8 cellular contexts compared by ENCODE assay signal in the genomic region with DNA sequence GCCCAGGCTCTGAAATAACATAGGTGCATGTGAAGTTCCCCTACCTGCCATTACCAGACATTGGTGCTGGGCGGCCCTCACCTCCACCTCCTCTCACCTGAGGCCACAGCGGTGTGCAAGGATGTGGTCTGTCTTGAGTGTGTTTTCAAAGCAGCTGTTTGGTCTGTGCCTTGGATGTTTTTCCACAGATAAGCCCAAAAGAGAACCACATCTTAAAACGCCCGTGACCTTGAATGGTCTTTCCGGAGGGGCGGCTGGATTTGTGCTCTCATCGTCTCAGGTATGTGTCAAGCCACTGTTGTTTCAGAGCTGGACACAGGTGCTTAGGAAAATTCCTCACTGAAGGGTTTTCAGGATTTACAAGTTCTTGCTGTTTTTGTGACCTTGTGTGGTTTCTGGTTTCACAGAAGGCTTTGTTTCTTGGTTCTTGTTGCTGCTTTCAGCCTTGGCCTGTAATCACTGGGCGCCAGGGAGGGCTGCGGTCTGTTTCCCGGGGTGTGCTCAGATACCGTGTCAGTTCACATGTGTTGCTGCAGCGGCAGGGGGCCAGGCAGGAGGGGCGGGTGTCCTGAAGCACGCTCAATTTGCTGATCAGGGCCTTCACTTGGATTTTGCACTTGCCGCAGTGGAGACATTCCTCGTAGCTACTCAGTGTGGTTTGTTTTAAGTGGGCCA.
DNase-seq lines count a peak whose midpoint lies in the region; ATAC-seq and TF ChIP-seq lines count a peak whose summit lies in the region.

No MANE protein-coding gene starts in this region.

- in situ Hi-C loops in astrocyte of the cerebellum (cut with HindIII; ENCODE audit: low sequenced_read_pairs): loop anchor here (10.0 to 25.0 kb wide), 2 partner anchors 278 to 436 kb away; no protein-coding TSS in a partner anchor

- ATAC-seq in GM19395 (IDR thresholded peaks at IDR 0.05; ENCODE audit: unreplicated experiment): peak; percentile 76

- TF ChIP-seq EP300 in Ishikawa (IDR thresholded peaks at IDR 0.05; ENCODE audit: borderline replicate concordance): peak; percentile 97

- TF ChIP-seq CTCF in AG10803 (conservative IDR thresholded peaks at IDR 0.05; ENCODE audit: low read length) (no peak), astrocyte of the cerebellum (IDR thresholded peaks at IDR 0.05; ENCODE audit: low read depth, low read length, missing control alignments) (no peak)

- DNase-seq in AG10803 (ENCODE audit: low read depth) (peak; percentile 85), astrocyte of the cerebellum (ENCODE audit: low read depth) (peak; percentile 92), myocyte (ENCODE audit: low read depth) (peak; percentile 44), amniotic stem cell (lab: John Stamatoyannopoulos, UW) (no peak), foreskin melanocyte (no peak), NCI-H1105 (lab: John Stamatoyannopoulos, UW) (no peak)

- H3K4me3 ChIP-seq in AG10803 (ENCODE audit: low read length): no peak overlapping the region
- no peak overlapping the region for H3K4me3 ChIP-seq in astrocyte of the cerebellum (ENCODE audit: low read depth, low read length)

- TF ChIP-seq RAD21 in Ishikawa (IDR thresholded peaks at IDR 0.05; ENCODE audit: low read depth): peak; percentile 33; the same call in 1 of the 2 replicates

TF ChIP-seq in Ishikawa, 13 proteins besides CTCF, POLR2A, EP300 and RAD21:
- TF ChIP-seq YY1 (IDR thresholded peaks at IDR 0.05; ENCODE audit: low read depth) (0 out of 2 replicates have a peak, but pooled peaks have one; percentile 38), USF1 (IDR thresholded peaks at IDR 0.05) (peak; percentile 47; the same call in 1 of the 2 replicates), ZBTB7A (IDR thresholded peaks at IDR 0.05; ENCODE audit: low read depth) (no peak), NFIC (IDR thresholded peaks at IDR 0.05) (peak; percentile 88), CEBPB (IDR thresholded peaks at IDR 0.05) (peak; percentile 60), EGR1 (IDR thresholded peaks at IDR 0.05) (no peak), CREB1 (IDR thresholded peaks at IDR 0.05; ENCODE audit: low read depth) (no peak), TCF12 (IDR thresholded peaks at IDR 0.05; ENCODE audit: low read depth) (peak; percentile 99), MAX (IDR thresholded peaks at IDR 0.05) (peak; percentile 83), TEAD4 (IDR thresholded peaks at IDR 0.05) (peak; percentile 94), FOXM1 (IDR thresholded peaks at IDR 0.05; ENCODE audit: borderline replicate concordance, low read depth) (peak; percentile 88), TAF1 (IDR thresholded peaks at IDR 0.05; ENCODE audit: low read depth) (no peak)
- TF ChIP-seq, protein P1, sequence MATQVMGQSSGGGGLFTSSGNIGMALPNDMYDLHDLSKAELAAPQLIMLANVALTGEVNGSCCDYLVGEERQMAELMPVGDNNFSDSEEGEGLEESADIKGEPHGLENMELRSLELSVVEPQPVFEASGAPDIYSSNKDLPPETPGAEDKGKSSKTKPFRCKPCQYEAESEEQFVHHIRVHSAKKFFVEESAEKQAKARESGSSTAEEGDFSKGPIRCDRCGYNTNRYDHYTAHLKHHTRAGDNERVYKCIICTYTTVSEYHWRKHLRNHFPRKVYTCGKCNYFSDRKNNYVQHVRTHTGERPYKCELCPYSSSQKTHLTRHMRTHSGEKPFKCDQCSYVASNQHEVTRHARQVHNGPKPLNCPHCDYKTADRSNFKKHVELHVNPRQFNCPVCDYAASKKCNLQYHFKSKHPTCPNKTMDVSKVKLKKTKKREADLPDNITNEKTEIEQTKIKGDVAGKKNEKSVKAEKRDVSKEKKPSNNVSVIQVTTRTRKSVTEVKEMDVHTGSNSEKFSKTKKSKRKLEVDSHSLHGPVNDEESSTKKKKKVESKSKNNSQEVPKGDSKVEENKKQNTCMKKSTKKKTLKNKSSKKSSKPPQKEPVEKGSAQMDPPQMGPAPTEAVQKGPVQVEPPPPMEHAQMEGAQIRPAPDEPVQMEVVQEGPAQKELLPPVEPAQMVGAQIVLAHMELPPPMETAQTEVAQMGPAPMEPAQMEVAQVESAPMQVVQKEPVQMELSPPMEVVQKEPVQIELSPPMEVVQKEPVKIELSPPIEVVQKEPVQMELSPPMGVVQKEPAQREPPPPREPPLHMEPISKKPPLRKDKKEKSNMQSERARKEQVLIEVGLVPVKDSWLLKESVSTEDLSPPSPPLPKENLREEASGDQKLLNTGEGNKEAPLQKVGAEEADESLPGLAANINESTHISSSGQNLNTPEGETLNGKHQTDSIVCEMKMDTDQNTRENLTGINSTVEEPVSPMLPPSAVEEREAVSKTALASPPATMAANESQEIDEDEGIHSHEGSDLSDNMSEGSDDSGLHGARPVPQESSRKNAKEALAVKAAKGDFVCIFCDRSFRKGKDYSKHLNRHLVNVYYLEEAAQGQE (IDR thresholded peaks at IDR 0.05; ENCODE audit: low read depth): 0 out of 2 replicates have a peak, but pooled peaks have one; percentile 21

Comparison
In these comparisons a context has a peak if more than half of its experiments do, and no peak if none do; other contexts are left out.
1. DNase-seq: peak in AG10803 (single experiment), astrocyte of the cerebellum (single experiment) and myocyte (single experiment); none in amniotic stem cell (single experiment), foreskin melanocyte (single experiment) and NCI-H1105 (single experiment).